15 cellular contexts compared by ENCODE assay signal in genomic region chr5:119373449-119373858, GRCh38. TPM values are rescaled to one million over a fixed set of nuclear protein-coding genes. Genes with fewer than 3 reads are reported as not detected.
DNase-seq lines count a peak whose midpoint lies in the region; ATAC-seq, FAIRE-seq and TF ChIP-seq lines count a peak whose summit lies in the region.
"Had no signal": no experiment of that assay in that cellular context is flagged by ENCODE, and none has a peak within 500 bp of the region (broad histone marks: within the 10 kb centered on the region; RNA-seq: fewer than 3 reads in every experiment).

No MANE protein-coding gene starts in this region.

- H2AFZ ChIP-seq in OCI-LY3 (ENCODE audit: low read depth, low read length): no peak overlapping the region
- H2AFZ ChIP-seq: neural progenitor cell had no signal

- H3K27me3 Mint-ChIP-seq in WTC11 (ENCODE audit: low read depth): no peaks in the 10 kb centered on the region

- no peaks in the 10 kb centered on the region for H3K9me3 ChIP-seq in OCI-LY3 (ENCODE audit: insufficient read depth, low read length)
- H3K9me3 ChIP-seq in small intestine (ENCODE audit: control insufficient read depth, low read depth): no peaks in the 10 kb centered on the region
- H3K9me3 ChIP-seq: BE2C, Peyer's patch, thoracic aorta had no signal

- no peaks in the 10 kb centered on the region for H3K27me3 ChIP-seq in OCI-LY3 (ENCODE audit: low read depth, low read length)
- H3K27me3 ChIP-seq in small intestine (ENCODE audit: control insufficient read depth in 2 of 2, insufficient read depth in 2 of 2, low read length in 2 of 2): no peaks in the 10 kb centered on the region
- H3K27me3 ChIP-seq in mesendoderm (ENCODE audit: insufficient read depth, low read length, poor library complexity): no peaks in the 10 kb centered on the region
- H3K27me3 ChIP-seq: BE2C, neural progenitor cell, Peyer's patch had no signal

- H3K23ac ChIP-seq in mesendoderm (ENCODE audit: low read length): no peak overlapping the region

- no peak overlapping the region for H3K18ac ChIP-seq in mesendoderm (ENCODE audit: low read length)

- H3K36me3 Mint-ChIP-seq in WTC11: peaks cover 5% of the 10 kb centered on the region; the same call in 1 of the 2 replicates
- H3K36me3 Mint-ChIP-seq: neural progenitor cell had no signal

- no peak overlapping the region for H3K27ac Mint-ChIP-seq in WTC11
- H3K27ac Mint-ChIP-seq: neural progenitor cell had no signal

- H2BK120ac ChIP-seq in mesendoderm (ENCODE audit: low read depth, low read length): no peak overlapping the region

- CTCF ChIA-PET in WTC11 (lab: Charles Lee): no interaction called here

- FAIRE-seq in small intestine (lab: Jason Lieb, UNC): no peak

- no peak overlapping the region for H3K56ac ChIP-seq in mesendoderm (ENCODE audit: low read length)

- H3K36me3 ChIP-seq in OCI-LY3 (replicated peaks; ENCODE audit: low read depth, low read length) (peaks cover 20% of the 10 kb centered on the region), small intestine (ENCODE audit: control insufficient read depth in 2 of 2, insufficient read depth in 2 of 2, low read length in 2 of 2) (no peaks in the 10 kb centered on the region), mesendoderm (ENCODE audit: control insufficient read depth, insufficient read depth, low read length) (no peaks in the 10 kb centered on the region)
- H3K36me3 ChIP-seq: BE2C, neural progenitor cell, Peyer's patch, thoracic aorta had no signal

- H4K20me1 ChIP-seq in OCI-LY3 (ENCODE audit: insufficient read depth, low read length): peaks cover 79% of the 10 kb centered on the region

- no peak overlapping the region for H4K5ac ChIP-seq in mesendoderm (ENCODE audit: low read length)

- H3K27ac ChIP-seq in OCI-LY3 (ENCODE audit: low read length): peak overlapping the region; percentile 15; the same call in 1 of the 2 replicates
- H3K27ac ChIP-seq in small intestine (ENCODE audit: low read depth in 1 of 2, low read length in 1 of 2): no peak overlapping the region
- H3K27ac ChIP-seq in mesendoderm (ENCODE audit: low read depth, low read length): no peak overlapping the region
- H3K27ac ChIP-seq: neural progenitor cell, Peyer's patch, thoracic aorta had no signal

- no peak overlapping the region for H4K8ac ChIP-seq in mesendoderm (ENCODE audit: low read depth, low read length)

- H3K4me1 Mint-ChIP-seq in WTC11: peaks cover 25% of the 10 kb centered on the region
- H3K4me1 Mint-ChIP-seq: neural progenitor cell had no signal

- H3K9ac ChIP-seq in OCI-LY3 (ENCODE audit: low read length) (no peak overlapping the region), mesendoderm (ENCODE audit: low read length) (no peak overlapping the region)
- H3K9ac ChIP-seq: neural progenitor cell had no signal

- DNase-seq in GM12865 (ENCODE audit: low read depth): peak; percentile 73
- no peak for DNase-seq in WTC11 (ENCODE audit: low spot score)
- no peak for DNase-seq in small intestine
- DNase-seq in inferior parietal cortex (ENCODE audit: extremely low spot score): no peak
- no peak for DNase-seq in mesendoderm
- DNase-seq: activated CD4-positive, CD25-positive, alpha-beta regulatory T cell treated with anti-CD3 and anti-CD28 coated beads, Interleukin-2, amount 50 U/mL, for 72 hours; amniotic stem cell; BE2C; NCI-H1694; Peyer's patch had no signal

- H3K4me2 ChIP-seq in OCI-LY3 (ENCODE audit: low read length) (peak overlapping the region; percentile 37), mesendoderm (ENCODE audit: low read length) (no peak overlapping the region)
- H3K4me2 ChIP-seq: neural progenitor cell had no signal

- POLR2A ChIA-PET in WTC11 (lab: Charles Lee): no interaction called here

- no peak overlapping the region for H2BK15ac ChIP-seq in mesendoderm (replicated peaks; ENCODE audit: low read depth)

- no peak overlapping the region for H2BK5ac ChIP-seq in mesendoderm (ENCODE audit: low read length)

- H3K79me2 ChIP-seq in OCI-LY3 (ENCODE audit: low read length): peaks cover 97% of the 10 kb centered on the region
- no peaks in the 10 kb centered on the region for H3K79me2 ChIP-seq in mesendoderm (ENCODE audit: control insufficient read depth, insufficient read depth, low read length)

- H2AK5ac ChIP-seq in mesendoderm (ENCODE audit: low read length): no peak overlapping the region

- H3K4me3 ChIP-seq in GM12865 (ENCODE audit: low read depth, low read length) (no peak overlapping the region), OCI-LY3 (ENCODE audit: low read length) (no peak overlapping the region), small intestine (ENCODE audit: low read depth in 1 of 2, low read length in 2 of 2) (no peak overlapping the region), mesendoderm (ENCODE audit: low read length) (no peak overlapping the region)
- H3K4me3 ChIP-seq: neural progenitor cell, Peyer's patch, thoracic aorta had no signal

- H3K4me1 ChIP-seq in OCI-LY3 (ENCODE audit: low read length) (peaks cover 27% of the 10 kb centered on the region), small intestine (ENCODE audit: control insufficient read depth in 2 of 2, insufficient read depth in 1 of 2, low read depth in 1 of 2, low read length in 1 of 2) (peaks cover 0 to 5% of the 10 kb centered on the region in 2 donors), mesendoderm (ENCODE audit: control insufficient read depth, low read depth, low read length) (no peaks in the 10 kb centered on the region)
- H3K4me1 ChIP-seq: BE2C, neural progenitor cell had no signal

- ATAC-seq in GM19351 (IDR thresholded peaks at IDR 0.05; ENCODE audit: unreplicated experiment) (peak; percentile 38), HG02884 (IDR thresholded peaks at IDR 0.05; ENCODE audit: unreplicated experiment) (peak; percentile 62), WTC11 (no peak)

- WGBS in small intestine, 3 donors: 83 to 94% (median 94%) methylated on average over 4 of the region's 4 CpGs
- no CpG with 5 or more reads among the region's 4 CpGs for WGBS in mesendoderm (ENCODE audit: extremely low coverage, insufficient coverage, low lambda C conversion rate)

- H3K4me3 Mint-ChIP-seq in WTC11: no peak overlapping the region
- H3K4me3 Mint-ChIP-seq: neural progenitor cell had no signal

- H3K79me1 ChIP-seq in mesendoderm (ENCODE audit: low read length): no peaks in the 10 kb centered on the region

- TF ChIP-seq CTCF in GM12865 (IDR thresholded peaks at IDR 0.05; ENCODE audit: insufficient read depth, low read depth, low read length, missing control alignments) (no peak), OCI-LY3 (IDR thresholded peaks at IDR 0.05; ENCODE audit: low read depth, low read length) (no peak), WTC11 (IDR thresholded peaks at IDR 0.05) (no peak)

- H3K4ac ChIP-seq in mesendoderm (ENCODE audit: low read depth, low read length): no peak overlapping the region

- peaks cover 2% of the 10 kb centered on the region; the same call in 1 of the 2 replicates for H3K9me3 Mint-ChIP-seq in WTC11
- H3K9me3 Mint-ChIP-seq: neural progenitor cell had no signal

TF ChIP-seq in WTC11, 78 proteins besides CTCF, POLR2A, EP300 and RAD21:
- no peak for TF ChIP-seq USF2 (CRISPR knock-in tag; IDR thresholded peaks at IDR 0.05)
- no peak for TF ChIP-seq HMGXB4 (CRISPR knock-in tag; IDR thresholded peaks at IDR 0.05)
- no peak for TF ChIP-seq HMGA2 (CRISPR knock-in tag; IDR thresholded peaks at IDR 0.05)
- TF ChIP-seq SOX15 (CRISPR knock-in tag; IDR thresholded peaks at IDR 0.05): no peak
- TF ChIP-seq TCF7 (CRISPR knock-in tag; IDR thresholded peaks at IDR 0.05; ENCODE audit: low read depth): no peak
- TF ChIP-seq JUN (CRISPR knock-in tag; IDR thresholded peaks at IDR 0.05): no peak

RNA-seq across cellular contexts. Expression of gene TNFAIP8, which starts 17.6 kb away (rescaled TPM):
- 18.1 to 24.1 TPM (median 19.9 TPM) in 3 replicates for total RNA-seq in WTC11 (2021)
- polyA plus RNA-seq in small intestine: 10 to 100 TPM in 2 of 3 donors, 1 to 10 TPM in 1; 8.5 to 11.6 (median 10.3) TPM
- polyA plus RNA-seq in mesendoderm (2013, experiment 1 of 2): 11.8 TPM
- polyA plus RNA-seq in mesendoderm (2013, experiment 2 of 2): 11.9 TPM
